8 cellular contexts compared by ENCODE assay signal in genomic region chr2:73403237-73403636, GRCh38.
"Had no signal": no experiment of that assay in that cellular context is flagged by ENCODE, and none has a peak within 500 bp of the region (broad histone marks: within the 10 kb centered on the region; RNA-seq: fewer than 3 reads in every experiment).

No MANE protein-coding gene starts in this region.

- H3K4me3 ChIP-seq: GM23248, HAP-1 had no signal

- DNase-seq: GM23248, GOT3, H7, KG1 had no signal

- FAIRE-seq: HepG2 had no signal

- H2AFZ ChIP-seq: GM23248 had no signal

- H3K27ac ChIP-seq: GM23248, HL-60 had no signal

- H3K9ac ChIP-seq: GM23248 had no signal

- H3K36me3 ChIP-seq: HAP-1 had no signal

- ATAC-seq: HCT116, HepG2 had no signal

- H3K4me1 ChIP-seq: HAP-1 had no signal
